Comparison of ENCODE assay signal across 7 cellular contexts in genomic region chr6:17280552-17281090, GRCh38. TPM values are rescaled to one million over a fixed set of nuclear protein-coding genes. Genes with fewer than 3 reads are reported as not detected.
DNase-seq lines count a peak whose midpoint lies in the region; ATAC-seq and TF ChIP-seq lines count a peak whose summit lies in the region.

No MANE protein-coding gene starts in this region.

- peak overlapping the region; percentile 68 for H3K4me3 ChIP-seq in LNCaP clone FGC (ENCODE audit: low read depth, low read length)

- no peak for TF ChIP-seq CTCF in LNCaP clone FGC (IDR thresholded peaks at IDR 0.05; ENCODE audit: control insufficient read depth, extremely low read depth, insufficient read depth)

- ATAC-seq in left colon, result peak; percentile 63
- peak; percentile 49 for ATAC-seq in stimulated activated naive CD8-positive, alpha-beta T cell treated with anti-CD3 and anti-CD28 coated beads, Interleukin-15, Interleukin-2, amounts not matched to agents 100 U/mL and 50 U/mL, for 24 hours
- ATAC-seq in HG02870 (IDR thresholded peaks at IDR 0.05; ENCODE audit: unreplicated experiment), result no peak
- ATAC-seq in HG03108 (IDR thresholded peaks at IDR 0.05; ENCODE audit: unreplicated experiment), result no peak

- intact Hi-C loops in left colon (cut with DNase I, micrococcal nuclease), result loop anchor here in 1 of 2 donors (5.0 kb wide), 1 partner anchor 302 kb away; no protein-coding TSS in a partner anchor

- DNase-seq in LNCaP clone FGC (ENCODE audit: low read depth), result no peak
- DNase-seq in cerebellum (ENCODE audit: low spot score), result peak; percentile 23
- peak; percentile 50 to 54 for DNase-seq in left colon
- no peak for DNase-seq in stimulated activated naive CD8-positive, alpha-beta T cell treated with anti-CD3 and anti-CD28 coated beads, Interleukin-15, Interleukin-2, amounts not matched to agents 100 U/mL and 50 U/mL, for 24 hours
- no peak for DNase-seq in NCI-H2029 treated with DMSO at 0.1 percent for 48 hours (lab: John Stamatoyannopoulos, UW)

RNA-seq across cellular contexts. Expression of gene RBM24, which starts 0.5 kb away (rescaled TPM):
- total RNA-seq in cerebellum, result 6.2 TPM
- 1 to 10 TPM; 3.2 to 8.8 TPM for total RNA-seq in left colon

Comparison
In these comparisons a context has a peak if more than half of its experiments do, and no peak if none do; other contexts are left out.
1. DNase-seq: peak in cerebellum (single experiment) and left colon (2 of 2); none in LNCaP clone FGC (single experiment), stimulated activated naive CD8-positive, alpha-beta T cell treated with anti-CD3 and anti-CD28 coated beads, Interleukin-15, Interleukin-2, amounts not matched to agents 100 U/mL and 50 U/mL, for 24 hours (single experiment) and NCI-H2029 treated with DMSO at 0.1 percent for 48 hours (single experiment).
2. ATAC-seq: peak in left colon (single experiment) and stimulated activated naive CD8-positive, alpha-beta T cell treated with anti-CD3 and anti-CD28 coated beads, Interleukin-15, Interleukin-2, amounts not matched to agents 100 U/mL and 50 U/mL, for 24 hours (single experiment); none in HG02870 (single experiment) and HG03108 (single experiment).